Comparison of ENCODE assay signal across 1 cellular context in genomic region chr18:3664563-3665178, GRCh38.
TF ChIP-seq lines count a peak whose summit lies in the region.

No MANE protein-coding gene starts in this region.

TF ChIP-seq in IMR-90, 13 proteins besides CTCF, POLR2A, EP300 and RAD21 (continued from another document):
- no peak for TF ChIP-seq NFE2L2 (IDR thresholded peaks at IDR 0.05; ENCODE audit: low read depth, low read length)
- no peak for TF ChIP-seq MXI1 (IDR thresholded peaks at IDR 0.05; ENCODE audit: borderline replicate concordance, low read depth, low read length)
